Comparison of ENCODE assay signal across 29 cellular contexts in genomic region chr7:4815609-4816418, GRCh38. TPM values are rescaled to one million over a fixed set of nuclear protein-coding genes. Genes with fewer than 3 reads are reported as not detected.
DNase-seq lines count a peak whose midpoint lies in the region; ATAC-seq, FAIRE-seq and TF ChIP-seq lines count a peak whose summit lies in the region.
"Had no signal": no experiment of that assay in that cellular context is flagged by ENCODE, and none has a peak within 500 bp of the region (broad histone marks: within the 10 kb centered on the region; RNA-seq: fewer than 3 reads in every experiment).

No MANE protein-coding gene starts in this region.

- WGBS in K562 (ENCODE audit: insufficient coverage, low coverage, missing lambda C conversion rate), result 71% methylated on average over 26 of the region's 38 CpGs
- 80 to 92% (median 90%) methylated on average over 24 to 38 of the region's 38 CpGs for WGBS in spleen, 5 donors

- H2AFZ ChIP-seq in K562 (ENCODE audit: low read depth, low read length), result no peak overlapping the region
- H2AFZ ChIP-seq: hepatocyte, parathyroid adenoma had no signal

- no peaks in the 10 kb centered on the region for H3K79me2 ChIP-seq in K562 (ENCODE audit: control insufficient read depth, insufficient read depth, low read length)
- H3K79me2 ChIP-seq: hepatocyte, parathyroid adenoma had no signal

- H3K9me3 ChIP-seq in K562 (replicated peaks; ENCODE audit: control insufficient read depth, insufficient read depth, low read depth, low read length), result no peaks in the 10 kb centered on the region
- peaks cover 0 to 4% (median 0%) of the 10 kb centered on the region in 8 donors for H3K9me3 ChIP-seq in spleen
- H3K9me3 ChIP-seq: MG63 had no signal

- TF ChIP-seq RAD21 in K562 (CRISPR knock-in tag; conservative IDR thresholded peaks at IDR 0.05 in 1 of 2, IDR thresholded peaks at IDR 0.05 in 1 of 2), result no peak

- ATAC-seq in K562 (peak; percentile 43; the same call in 1 of the 3 replicates), HG03565 (IDR thresholded peaks at IDR 0.05; ENCODE audit: unreplicated experiment) (no peak)
- ATAC-seq: CD8-positive, alpha-beta T cell; foreskin keratinocyte; right cardiac atrium had no signal

- no peak overlapping the region; a peak in 1 of 4 replicates for H3K9ac ChIP-seq in K562 (ENCODE audit: insufficient read depth in 1 of 2, low read depth in 2 of 2, low read length in 2 of 2)
- H3K9ac ChIP-seq: parathyroid adenoma had no signal

- no peak for FAIRE-seq in K562 (lab: Jason Lieb, UNC)

- no TSS peak for BruUV-seq in K562 (replicated peaks; lab: Mats Ljungman, UMichigan)

- H3K4me3 ChIP-seq in K562 (no peak overlapping the region), spleen (no peak overlapping the region)
- H3K4me3 ChIP-seq: cardiac muscle cell, esophagus muscularis mucosa, hepatocyte, MG63 had no signal

- H3K27me3 ChIP-seq in K562 (ENCODE audit: control insufficient read depth in 2 of 2, insufficient read depth in 2 of 2, low read length in 2 of 2) (no peaks in the 10 kb centered on the region), spleen (replicated peaks in 1 of 7) (peaks cover 0 to 80% (median 14%) of the 10 kb centered on the region in 7 donors)
- H3K27me3 ChIP-seq: cardiac muscle cell, foreskin keratinocyte, hepatocyte, MG63 had no signal

- peaks cover 0 to 3% (median 0%) of the 10 kb centered on the region in 6 donors for H3K9me3 Mint-ChIP-seq in immature natural killer cell
- H3K9me3 Mint-ChIP-seq: CD8-positive, alpha-beta T cell had no signal

- intact Hi-C loops in K562 (cut with micrococcal nuclease) (no loop called here), spleen (cut with DNase I; ENCODE audit: low total_unique reads) (no loop called here)

- H3K4me1 Mint-ChIP-seq in immature natural killer cell, result peaks cover 0 to 10% of the 10 kb centered on the region in 2 donors
- H3K4me1 Mint-ChIP-seq: memory B cell had no signal

- no peak for DNase-seq in GM10248 (ENCODE audit: extremely low spot score)
- DNase-seq in K562 (ENCODE audit: extremely low read depth in 1 of 4, low spot score in 3 of 4), result no peak
- peak; percentile 56 for DNase-seq in spleen
- no peak for DNase-seq in foreskin melanocyte
- no peak for DNase-seq in immature natural killer cell
- DNase-seq: activated CD4-positive, alpha-beta T cell treated with anti-CD3 and anti-CD28 coated beads for 4 hours; activated CD8-positive, alpha-beta memory T cell treated with anti-CD3 and anti-CD28 coated beads for 24 hours; activated effector memory CD4-positive, alpha-beta T cell treated with Interleukin-2 at 50 U/mL for 16 hours; aorta; CD8-positive, alpha-beta T cell; DMS153; foreskin keratinocyte; MG63; NCI-H1417; NCI-H2029 treated with DMSO at 0.1 percent for 48 hours; NCI-H2227 treated with DMSO at 0.1 percent for 48 hours; NCI-H526 treated with DMSO at 0.1 percent for 48 hours; stimulated activated CD4-positive, alpha-beta T cell treated with anti-CD3 and anti-CD28 coated beads, Interleukin-2, amount 100 ng/mL, for 48 hours; substantia nigra; T-helper 2 cell had no signal

- H3K9me1 ChIP-seq in K562 (ENCODE audit: control insufficient read depth, insufficient read depth, low read length), result no peaks in the 10 kb centered on the region

- no peak overlapping the region for H3K4me2 ChIP-seq in K562 (ENCODE audit: insufficient read depth, low read length)
- H3K4me2 ChIP-seq: hepatocyte had no signal

- CTCF ChIA-PET in GM10248 (lab: Yijun Ruan, JAX), result interaction anchor here (0.9 to 1.2 kb wide), 3 partner anchors 9 to 204 kb away, joined by 3 to 4 read pairs (median 3); no protein-coding TSS in a partner anchor
- CTCF ChIA-PET in K562 (lab: Yijun Ruan, JAX; ENCODE audit: low intra/inter-chr PET ratio), result no interaction called here

- H3K4me1 ChIP-seq in K562 (replicated peaks in 1 of 2; ENCODE audit: control insufficient read depth in 2 of 2, insufficient read depth in 2 of 2, low read length in 2 of 2), result peaks cover 0 to 46% of the 10 kb centered on the region in 2 experiments; a peak in 2 of 5 replicates
- peaks cover 0 to 11% (median 0%) of the 10 kb centered on the region in 6 donors for H3K4me1 ChIP-seq in spleen
- H3K4me1 ChIP-seq: foreskin keratinocyte, parathyroid adenoma had no signal

- H3K36me3 Mint-ChIP-seq in immature natural killer cell, result no peaks in the 10 kb centered on the region
- H3K36me3 Mint-ChIP-seq: activated naive CD8-positive, alpha-beta T cell; CD8-positive, alpha-beta T cell had no signal

- TF ChIP-seq EP300 in K562 (IDR thresholded peaks at IDR 0.05; ENCODE audit: low read length), result no peak

- H3K4me3 Mint-ChIP-seq in immature natural killer cell, result no peak overlapping the region
- H3K4me3 Mint-ChIP-seq: activated naive CD8-positive, alpha-beta T cell; CD8-positive, alpha-beta T cell; memory B cell had no signal

- no peaks in the 10 kb centered on the region for H3K36me3 ChIP-seq in K562 (ENCODE audit: control insufficient read depth, insufficient read depth, low read length)
- no peaks in the 10 kb centered on the region for H3K36me3 ChIP-seq in spleen
- H3K36me3 ChIP-seq: MG63 had no signal

- POLR2A ChIA-PET in GM10248 (lab: Yijun Ruan, JAX) (no interaction called here), K562 (lab: Yijun Ruan, JAX) (interaction anchor here (0.6 to 0.9 kb wide), 4 partner anchors 55 to 283 kb away, joined by 3 read pairs; no protein-coding TSS in a partner anchor)

- peaks cover 0 to 2% (median 2%) of the 10 kb centered on the region in 3 donors for H3K27me3 Mint-ChIP-seq in immature natural killer cell (ENCODE audit: low read depth in 3 of 3)

- TF ChIP-seq CTCF in GM10248 (IDR thresholded peaks at IDR 0.05; ENCODE audit: control extremely low read depth, extremely low read depth, low read depth, missing control alignments) (peak; percentile 11), LNCAP (IDR thresholded peaks at IDR 0.05) (peak; percentile 26), K562 (IDR thresholded peaks at IDR 0.05 in 2 of 3, conservative IDR thresholded peaks at IDR 0.05 in 1 of 3; ENCODE audit: insufficient read depth in 2 of 3, low read depth in 1 of 3, low read length in 3 of 3) (0 out of 6 replicates have a peak, but pooled peaks of 2 of the 3 experiments have one; percentile 12 to 15), spleen (IDR thresholded peaks at IDR 0.05 in 8 of 11, conservative IDR thresholded peaks at IDR 0.05 in 3 of 11) (no peak)

- no peak overlapping the region for H3K27ac ChIP-seq in K562 (ENCODE audit: extremely low read depth, low read depth, low read length)
- H3K27ac ChIP-seq in spleen, result no peak overlapping the region
- H3K27ac ChIP-seq: cardiac muscle cell, esophagus muscularis mucosa, foreskin keratinocyte, hepatocyte, parathyroid adenoma had no signal

- no peaks in the 10 kb centered on the region for H4K20me1 ChIP-seq in K562 (replicated peaks; ENCODE audit: control insufficient read depth, insufficient read depth, low read length)

- TF ChIP-seq POLR2A in K562 (conservative IDR thresholded peaks at IDR 0.05) (no peak), spleen (IDR thresholded peaks at IDR 0.05) (no peak)

- in situ Hi-C loops in K562 (cut with MboI), result no loop called here

- no peak overlapping the region for H3K27ac Mint-ChIP-seq in immature natural killer cell
- H3K27ac Mint-ChIP-seq: activated naive CD8-positive, alpha-beta T cell; CD8-positive, alpha-beta T cell; memory B cell had no signal

TF ChIP-seq in K562, 482 proteins besides CTCF, POLR2A, EP300 and RAD21 (continues in another document):
- no peak for TF ChIP-seq CSDE1 (IDR thresholded peaks at IDR 0.05)

RNA-seq across cellular contexts. Expression of gene AP5Z1, which starts 40.4 kb away (rescaled TPM):
- 41.6 and 134 TPM in 2 replicates for total RNA-seq in K562 (2011; cell fraction: chromatin; rRNA removed; ENCODE audit: low replicate concordance)
- total RNA-seq in K562 (2011; cell fraction: nucleolus; rRNA removed), result 104 and 127 TPM in 2 replicates
- total RNA-seq in K562 (2011; cell fraction: nucleoplasm; rRNA removed), result 53.1 and 59.0 TPM in 2 replicates
- 19.8 and 23.1 TPM in 2 replicates for total RNA-seq in K562 (2014; rRNA removed)
- total RNA-seq in K562 (2014; rRNA removed; fragmentation: Illumina TruSeq; extraction: Trizol), result 2.7 and 3.3 TPM in 2 replicates
- total RNA-seq in K562 (2015; rRNA removed; fragmentation: Illumina TruSeq; extraction: Trizol), result 11.1 and 12.6 TPM in 2 replicates
- total RNA-seq in K562 (2021), result 25.6 and 31.1 TPM in 2 replicates
- polyA plus RNA-seq in K562 (2011; rRNA removed), result 6.4 and 13.9 TPM in 2 replicates
- polyA plus RNA-seq in K562 (2011; cell fraction: cytosol; rRNA removed), result 8.3 and 24.8 TPM in 2 replicates
- polyA plus RNA-seq in K562 (2011; cell fraction: nucleus; rRNA removed), result 60.3 and 105 TPM in 2 replicates
- polyA plus RNA-seq in K562 (2012), result 21.4 and 42.0 TPM in 2 replicates
- 4.1 and 9.6 TPM in 2 replicates for polyA plus RNA-seq in K562 (2014; fragmentation: Illumina TruSeq; extraction: Trizol)
- under 1 TPM; 0.06 to 0.98 TPM for polyA plus RNA-seq in K562 (2014; fragmentation: Nextera tagmentation; extraction: Ambion mirVana)
- polyA plus RNA-seq in K562 (2014; rRNA removed), result 22.1 and 26.3 TPM in 2 replicates
- 2.1 and 3.0 TPM in 2 replicates for polyA minus RNA-seq in K562 (2011; rRNA and poly(A)+ RNA removed)
- polyA minus RNA-seq in K562 (2011; cell fraction: cytosol; rRNA and poly(A)+ RNA removed), result 8.8 and 9.3 TPM in 2 replicates
- polyA minus RNA-seq in K562 (2011; cell fraction: nucleus; rRNA and poly(A)+ RNA removed), result 28.7 and 31.2 TPM in 2 replicates
- total RNA-seq in spleen, result 10 to 100 TPM; 39.3 to 72.7 (median 62.8) TPM
- 100 to 1,000 TPM in 2 of 3 donors, 10 to 100 TPM in 1; 62.9 to 156 (median 139) TPM for polyA plus RNA-seq in spleen
- polyA plus RNA-seq in immature natural killer cell, result 10 to 100 TPM; 36.7 to 64.2 (median 50.6) TPM

RNA-seq across cellular contexts. Expression of gene PAPOLB, which starts 46.0 kb away (rescaled TPM):
- 2.8 and 9.8 TPM in 2 replicates for total RNA-seq in K562 (2011; cell fraction: chromatin; rRNA removed; ENCODE audit: low replicate concordance)
- total RNA-seq in K562 (2011; cell fraction: nucleolus; rRNA removed), result 1.0 and 1.3 TPM in 2 replicates
- 2.3 and 2.8 TPM in 2 replicates for total RNA-seq in K562 (2011; cell fraction: nucleoplasm; rRNA removed)
- total RNA-seq in K562 (2014; rRNA removed) (0.12 TPM in 1 of 2 replicates, not detected in the other), K562 (2014; rRNA removed; fragmentation: Illumina TruSeq; extraction: Trizol) (0.26 and 0.33 TPM in 2 replicates), K562 (2015; rRNA removed; fragmentation: Illumina TruSeq; extraction: Trizol) (0.23 and 0.29 TPM in 2 replicates), K562 (2021) (0.16 and 0.25 TPM in 2 replicates), spleen (under 1 TPM in 3 of 7 donors, not detected in 4; 0.15 to 0.34 (median 0.26) TPM)
- polyA plus RNA-seq in K562 (2011; rRNA removed) (0.01 and 0.04 TPM in 2 replicates), K562 (2014; fragmentation: Illumina TruSeq; extraction: Trizol) (not detected in 2 replicates), K562 (2014; fragmentation: Nextera tagmentation; extraction: Ambion mirVana) (not detected), K562 (2014; rRNA removed) (0.05 TPM in 1 of 2 replicates, not detected in the other), spleen (not detected), immature natural killer cell (under 1 TPM in 1 of 3 donors, not detected in 2; 0.21 TPM)
- polyA plus RNA-seq in K562 (2011; cell fraction: cytosol; rRNA removed), result not detected in 2 replicates
- polyA plus RNA-seq in K562 (2011; cell fraction: nucleus; rRNA removed), result 0.16 and 0.20 TPM in 2 replicates
- polyA plus RNA-seq in K562 (2012), result 0.03 TPM in 1 of 2 replicates, not detected in the other
- 0.81 and 0.99 TPM in 2 replicates for polyA minus RNA-seq in K562 (2011; rRNA and poly(A)+ RNA removed)
- polyA minus RNA-seq in K562 (2011; cell fraction: cytosol; rRNA and poly(A)+ RNA removed), result not detected in 2 replicates
- polyA minus RNA-seq in K562 (2011; cell fraction: nucleus; rRNA and poly(A)+ RNA removed), result 0.94 and 1.6 TPM in 2 replicates
- total RNA-seq: CD8-positive, alpha-beta T cell; foreskin keratinocyte; hepatocyte had no signal
- polyA plus RNA-seq: cardiac muscle cell, foreskin keratinocyte, hepatocyte had no signal

Comparison
In these comparisons a context has a peak if more than half of its experiments do, and no peak if none do; other contexts are left out.
1. CTCF ChIP-seq: peak in GM10248 (single experiment), LNCAP (single experiment) and K562 (2 of 3); none in spleen (0 of 11).